9 cellular contexts compared by ENCODE assay signal in the genomic region with DNA sequence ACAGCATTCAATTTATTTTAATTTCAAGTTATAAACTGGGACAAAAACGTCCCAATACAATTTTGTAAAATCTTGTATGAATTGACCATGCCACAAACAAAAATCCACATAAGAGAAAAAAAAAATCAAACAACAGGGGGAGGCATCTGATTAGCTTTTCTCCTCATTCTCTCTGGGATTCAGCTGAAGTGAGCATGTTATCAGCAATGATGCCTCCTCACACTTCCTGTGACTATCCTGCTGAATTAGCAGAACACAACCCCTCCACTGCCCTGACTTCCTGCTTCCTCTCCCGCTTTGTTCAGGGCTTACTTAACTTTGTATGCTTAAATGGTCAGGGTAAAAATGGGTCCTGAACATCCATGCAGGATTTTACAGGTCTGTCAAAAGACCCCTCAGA.
DNase-seq lines count a peak whose midpoint lies in the region; ATAC-seq and TF ChIP-seq lines count a peak whose summit lies in the region.
"Had no signal": no experiment of that assay in that cellular context is flagged by ENCODE, and none has a peak within 500 bp of the region (broad histone marks: within the 10 kb centered on the region; RNA-seq: fewer than 3 reads in every experiment).

No MANE protein-coding gene starts in this region.

- no peak overlapping the region for H3K4me3 ChIP-seq in lower leg skin (ENCODE audit: low read depth, poor library complexity, severe bottlenecking)
- no peak overlapping the region for H3K4me3 ChIP-seq in WERI-Rb-1 (ENCODE audit: low read depth, low read length)
- H3K4me3 ChIP-seq: gastrocnemius medialis had no signal

- intact Hi-C loops in lower leg skin (cut with DNase I; ENCODE audit: low total_unique reads) = no loop called here

- H3K36me3 ChIP-seq in WERI-Rb-1 = no peaks in the 10 kb centered on the region
- H3K36me3 ChIP-seq: gastrocnemius medialis had no signal

- no peaks in the 10 kb centered on the region for H3K9me3 ChIP-seq in WERI-Rb-1 (ENCODE audit: severe bottlenecking)
- H3K9me3 ChIP-seq: gastrocnemius medialis had no signal

- H3K27ac ChIP-seq in WERI-Rb-1 = no peak overlapping the region
- H3K27ac ChIP-seq: gastrocnemius medialis had no signal

- peak overlapping the region; percentile 60 for H3K4me3 Mint-ChIP-seq in activated naive CD8-positive, alpha-beta T cell treated with anti-CD3 and anti-CD28 coated beads, Interleukin-2, amount 10 ng/mL, durations not matched to agents 7 days and 5 days

- TF ChIP-seq POLR2A in lower leg skin (IDR thresholded peaks at IDR 0.05) = no peak

- WGBS in lower leg skin, 2 donors = 52 to 64% methylated on average over 2 of the region's 2 CpGs

- DNase-seq in CD1c-positive myeloid dendritic cell (ENCODE audit: extremely low spot score) = peak; percentile 50
- DNase-seq in KBM-7 = peak; percentile 73
- DNase-seq in activated naive CD8-positive, alpha-beta T cell treated with anti-CD3 and anti-CD28 coated beads, Interleukin-2, amount 10 ng/mL, durations not matched to agents 7 days and 5 days = no peak
- no peak for DNase-seq in left lobe of liver (ENCODE audit: low spot score)
- no peak for DNase-seq in mucosa of gallbladder (ENCODE audit: low spot score)
- no peak for DNase-seq in lower leg skin (ENCODE audit: low spot score in 2 of 2)
- no peak for DNase-seq in WERI-Rb-1
- DNase-seq: gastrocnemius medialis had no signal

- H3K27me3 Mint-ChIP-seq in activated naive CD8-positive, alpha-beta T cell treated with anti-CD3 and anti-CD28 coated beads, Interleukin-2, amount 10 ng/mL, durations not matched to agents 7 days and 5 days = no peaks in the 10 kb centered on the region

- TF ChIP-seq CTCF in lower leg skin (IDR thresholded peaks at IDR 0.05) (no peak), WERI-Rb-1 (IDR thresholded peaks at IDR 0.05; ENCODE audit: low read depth, low read length) (no peak)

- peak; percentile 55 for ATAC-seq in activated naive CD8-positive, alpha-beta T cell treated with anti-CD3 and anti-CD28 coated beads, Interleukin-2, amount 10 ng/mL, durations not matched to agents 7 days and 5 days (ENCODE audit: low read depth)
- ATAC-seq in left lobe of liver = peak; percentile 72
- ATAC-seq in HG02885 (IDR thresholded peaks at IDR 0.05; ENCODE audit: poor library complexity, unreplicated experiment) = no peak
- ATAC-seq: gastrocnemius medialis had no signal

- POLR2A ChIA-PET in activated naive CD8-positive, alpha-beta T cell treated with anti-CD3 and anti-CD28 coated beads, Interleukin-2, amount 10 ng/mL, durations not matched to agents 7 days and 5 days (lab: Charles Lee) = no interaction called here

- no peaks in the 10 kb centered on the region for H3K9me3 Mint-ChIP-seq in activated naive CD8-positive, alpha-beta T cell treated with anti-CD3 and anti-CD28 coated beads, Interleukin-2, amount 10 ng/mL, durations not matched to agents 7 days and 5 days

- H3K4me1 Mint-ChIP-seq in activated naive CD8-positive, alpha-beta T cell treated with anti-CD3 and anti-CD28 coated beads, Interleukin-2, amount 10 ng/mL, durations not matched to agents 7 days and 5 days = peaks cover 72% of the 10 kb centered on the region

- peak overlapping the region; percentile 35 for H3K27ac Mint-ChIP-seq in activated naive CD8-positive, alpha-beta T cell treated with anti-CD3 and anti-CD28 coated beads, Interleukin-2, amount 10 ng/mL, durations not matched to agents 7 days and 5 days

- in situ Hi-C loops in KBM-7 (cut with MboI; ENCODE audit: low pct_unique_long_range_greater_than_20kb, low sequenced_read_pairs) = no loop called here

- peaks cover 17% of the 10 kb centered on the region for H3K36me3 Mint-ChIP-seq in activated naive CD8-positive, alpha-beta T cell treated with anti-CD3 and anti-CD28 coated beads, Interleukin-2, amount 10 ng/mL, durations not matched to agents 7 days and 5 days

- H3K27me3 ChIP-seq in WERI-Rb-1 (ENCODE audit: insufficient read depth, low read depth, severe bottlenecking) = no peaks in the 10 kb centered on the region
- H3K27me3 ChIP-seq: gastrocnemius medialis had no signal

Comparison
In these comparisons a context has a peak if more than half of its experiments do, and no peak if none do; other contexts are left out.
1. DNase-seq: peak in CD1c-positive myeloid dendritic cell (single experiment) and KBM-7 (single experiment); none in activated naive CD8-positive, alpha-beta T cell treated with anti-CD3 and anti-CD28 coated beads, Interleukin-2, amount 10 ng/mL, durations not matched to agents 7 days and 5 days (single experiment), left lobe of liver (single experiment), mucosa of gallbladder (single experiment), lower leg skin (0 of 2) and WERI-Rb-1 (single experiment).